29 cellular contexts compared by ENCODE assay signal in genomic region chr13:105446197-105446596, GRCh38. TPM values are rescaled to one million over a fixed set of nuclear protein-coding genes. Genes with fewer than 3 reads are reported as not detected.
A peak's percentile ranks its signal among the peaks of the same experiment; 100 is the strongest.
DNase-seq lines count a peak whose midpoint lies in the region; ATAC-seq and TF ChIP-seq lines count a peak whose summit lies in the region.
"Had no signal": no experiment of that assay in that cellular context is flagged by ENCODE, and none has a peak within 500 bp of the region (broad histone marks: within the 10 kb centered on the region; RNA-seq: fewer than 3 reads in every experiment).

No MANE protein-coding gene starts in this region.

- CTCF ChIA-PET in T-cell (lab: Charles Lee) = interaction anchor here in 1 of 2 donors (0.5 kb wide), 1 partner anchor 70 kb away, joined by 3 read pairs; no protein-coding TSS in a partner anchor

- POLR2A ChIA-PET in T-cell (lab: Charles Lee) = no interaction called here

- no peak for ATAC-seq in T-cell (replicated peaks in 1 of 4)
- ATAC-seq in GM18861 (IDR thresholded peaks at IDR 0.05; ENCODE audit: unreplicated experiment) = no peak
- ATAC-seq: activated CD8-positive, alpha-beta memory T cell treated with anti-CD3 and anti-CD28 coated beads, Interleukin-2, amount 10 ng/mL, durations not matched to agents 7 days and 5 days; body of pancreas had no signal

- H3K4me3 Mint-ChIP-seq in HFFc6 (peak overlapping the region; percentile 73; the same call in 1 of the 2 replicates), T-cell (peak overlapping the region in 2 of 3 donors; percentile 25 to 41)
- H3K4me3 Mint-ChIP-seq: activated CD4-positive, alpha-beta T cell treated with anti-CD3 and anti-CD28 coated beads, Interleukin-2, amount 10 ng/mL, durations not matched to agents 24 days and 14 days; activated CD8-positive, alpha-beta memory T cell treated with anti-CD3 and anti-CD28 coated beads, Interleukin-2, amount 10 ng/mL, durations not matched to agents 7 days and 5 days; activated naive CD8-positive, alpha-beta T cell; nephron had no signal

- H3K4me1 ChIP-seq in HAP-1 = no peaks in the 10 kb centered on the region
- H3K4me1 ChIP-seq: body of pancreas had no signal

- H3K9me3 Mint-ChIP-seq in HFFc6 (no peaks in the 10 kb centered on the region; the same call in 1 of the 2 replicates), T-cell (no peaks in the 10 kb centered on the region)
- H3K9me3 Mint-ChIP-seq: activated CD4-positive, alpha-beta T cell treated with anti-CD3 and anti-CD28 coated beads, Interleukin-2, amount 10 ng/mL, durations not matched to agents 24 days and 14 days; nephron had no signal

- H3K4me1 Mint-ChIP-seq in HFFc6 (ENCODE audit: low read depth) (peaks cover 37% of the 10 kb centered on the region; the same call in 1 of the 2 replicates), T-cell (peaks cover 0 to 9% (median 4%) of the 10 kb centered on the region in 3 donors)
- H3K4me1 Mint-ChIP-seq: activated CD4-positive, alpha-beta T cell treated with anti-CD3 and anti-CD28 coated beads, Interleukin-2, amount 10 ng/mL, durations not matched to agents 24 days and 14 days had no signal

- no peaks in the 10 kb centered on the region for H3K9me3 ChIP-seq in HAP-1
- H3K9me3 ChIP-seq: body of pancreas, thyroid gland had no signal

- in situ Hi-C loops in HAP-1 (cut with MboI; ENCODE audit: low sequenced_read_pairs) = no loop called here

- H3K27me3 Mint-ChIP-seq in HFFc6 (ENCODE audit: insufficient read depth) (no peaks in the 10 kb centered on the region), T-cell (no peaks in the 10 kb centered on the region)
- H3K27me3 Mint-ChIP-seq: activated CD4-positive, alpha-beta T cell treated with anti-CD3 and anti-CD28 coated beads, Interleukin-2, amount 10 ng/mL, durations not matched to agents 24 days and 14 days; activated CD8-positive, alpha-beta memory T cell treated with anti-CD3 and anti-CD28 coated beads, Interleukin-2, amount 10 ng/mL, durations not matched to agents 7 days and 5 days; activated naive CD8-positive, alpha-beta T cell; CD8-positive, alpha-beta memory T cell had no signal

- TF ChIP-seq CTCF in HFFc6 (IDR thresholded peaks at IDR 0.05) = no peak

- no peak for DNase-seq in HFFc6
- DNase-seq in T-cell = no peak
- peak; percentile 19 for DNase-seq in hepatic stellate cell (ENCODE audit: low spot score)
- peak; percentile 25 for DNase-seq in renal cortical epithelial cell (ENCODE audit: low read depth)
- no peak for DNase-seq in SIG-M5 treated with dmso at 0.1 percent for 504 hours (lab: John Stamatoyannopoulos, UW; ENCODE audit: unreplicated experiment)
- no peak for DNase-seq in HAP-1 (ENCODE audit: low spot score in 2 of 2)
- DNase-seq: activated CD4-positive, alpha-beta T cell treated with anti-CD3 and anti-CD28 coated beads, Interleukin-2, amount 10 ng/mL, durations not matched to agents 24 days and 14 days; activated CD8-positive, alpha-beta memory T cell treated with anti-CD3 and anti-CD28 coated beads, Interleukin-2, amount 10 ng/mL, durations not matched to agents 7 days and 5 days; AML-193; body of pancreas; CD8-positive, alpha-beta memory T cell; cortex of kidney; DMS53; hippocampal formation; KG1; mesendoderm; NCI-H1092; NCI-H2081; stimulated activated CD4-positive, alpha-beta T cell treated with anti-CD3 and anti-CD28 coated beads, Interleukin-2, amount 100 ng/mL, for 24 hours; SW 1271; thyroid gland had no signal

- H3K4me3 ChIP-seq in HAP-1 = no peak overlapping the region
- H3K4me3 ChIP-seq: body of pancreas, thyroid gland had no signal

- peak overlapping the region; percentile 80; the same call in 1 of the 2 replicates for H3K27ac Mint-ChIP-seq in HFFc6
- no peak overlapping the region for H3K27ac Mint-ChIP-seq in T-cell
- H3K27ac Mint-ChIP-seq: activated CD4-positive, alpha-beta T cell treated with anti-CD3 and anti-CD28 coated beads, Interleukin-2, amount 10 ng/mL, durations not matched to agents 24 days and 14 days; activated CD8-positive, alpha-beta memory T cell treated with anti-CD3 and anti-CD28 coated beads, Interleukin-2, amount 10 ng/mL, durations not matched to agents 7 days and 5 days; activated naive CD8-positive, alpha-beta T cell; CD8-positive, alpha-beta memory T cell; nephron had no signal

- no peaks in the 10 kb centered on the region for H3K36me3 ChIP-seq in HAP-1 (replicated peaks)
- H3K36me3 ChIP-seq: thyroid gland had no signal

- no peaks in the 10 kb centered on the region for H3K27me3 ChIP-seq in HAP-1 (ENCODE audit: low read depth)
- H3K27me3 ChIP-seq: body of pancreas, thyroid gland had no signal

- H3K36me3 Mint-ChIP-seq in HFFc6 (ENCODE audit: low read depth) = no peaks in the 10 kb centered on the region
- no peaks in the 10 kb centered on the region for H3K36me3 Mint-ChIP-seq in T-cell
- H3K36me3 Mint-ChIP-seq: activated CD8-positive, alpha-beta memory T cell treated with anti-CD3 and anti-CD28 coated beads, Interleukin-2, amount 10 ng/mL, durations not matched to agents 7 days and 5 days; activated naive CD8-positive, alpha-beta T cell; CD8-positive, alpha-beta memory T cell had no signal

RNA-seq across cellular contexts. Expression of gene DAOA, which starts 19.6 kb away (rescaled TPM):
- total RNA-seq in HFFc6 (2021; fragmentation: NEBNext Ultra II Directional; extraction: Animal tissue kit (Norgen Biotek cat#: 25700)) = not detected
- not detected for total RNA-seq in T-cell
- total RNA-seq in renal cortical epithelial cell = not detected in 2 replicates
- total RNA-seq: activated CD4-positive, alpha-beta T cell treated with anti-CD3 and anti-CD28 coated beads, Interleukin-2, amount 10 ng/mL, durations not matched to agents 24 days and 14 days; activated CD8-positive, alpha-beta memory T cell treated with anti-CD3 and anti-CD28 coated beads, Interleukin-2, amount 10 ng/mL, durations not matched to agents 7 days and 5 days; body of pancreas; CD8-positive, alpha-beta memory T cell; fibroblast of villous mesenchyme; HT-29; kidney epithelial cell; NCI-H460; posterior vena cava; thyroid gland had no signal

Comparison
In these comparisons a context has a peak if more than half of its experiments do, and no peak if none do; other contexts are left out.
1. DNase-seq: peak in hepatic stellate cell (single experiment) and renal cortical epithelial cell (single experiment); none in HFFc6 (single experiment), T-cell (0 of 34), SIG-M5 treated with dmso at 0.1 percent for 504 hours (single experiment) and HAP-1 (0 of 2).